In the genomic region with DNA sequence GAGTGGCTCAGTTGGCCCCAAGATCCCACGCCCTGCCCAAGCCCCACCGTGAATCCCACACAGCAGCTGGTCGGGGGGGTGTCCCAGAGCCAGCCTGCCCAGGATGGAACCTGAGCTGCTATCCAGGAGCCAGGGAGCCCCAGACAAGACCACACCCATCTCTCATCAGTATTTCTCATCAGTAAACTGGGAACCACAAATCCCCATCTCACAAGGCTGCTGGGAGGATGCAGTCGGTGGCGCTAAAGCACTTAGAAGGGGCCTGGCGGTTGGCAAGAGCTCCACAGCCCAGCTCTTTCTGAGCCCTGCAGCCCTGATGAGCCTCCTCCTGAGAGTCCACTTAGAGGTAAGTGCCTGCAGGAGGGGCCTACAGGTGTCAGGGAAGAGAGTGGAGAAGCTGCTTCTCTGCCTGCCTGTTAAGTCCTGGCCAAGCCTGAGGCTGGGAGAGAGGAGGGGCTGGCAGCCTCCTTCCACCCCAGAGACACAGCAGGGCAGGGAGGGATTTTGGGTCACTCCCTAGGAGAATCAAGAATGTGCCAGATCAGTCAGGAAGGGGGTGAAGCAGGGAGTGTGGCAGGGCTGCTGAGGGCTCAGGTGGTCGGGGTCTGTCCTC, we compare ENCODE assay signal across 22 cellular contexts. TPM values are rescaled to one million over a fixed set of nuclear protein-coding genes. Genes with fewer than 3 reads are reported as not detected.
DNase-seq lines count a peak whose midpoint lies in the region; ATAC-seq and TF ChIP-seq lines count a peak whose summit lies in the region.
"Had no signal": no experiment of that assay in that cellular context is flagged by ENCODE, and none has a peak within 500 bp of the region (broad histone marks: within the 10 kb centered on the region; RNA-seq: fewer than 3 reads in every experiment).

No MANE protein-coding gene starts in this region.

- H3K27me3 ChIP-seq in SJCRH30, result no peaks in the 10 kb centered on the region
- H3K27me3 ChIP-seq: MG63 had no signal

- no peaks in the 10 kb centered on the region for H3K27me3 Mint-ChIP-seq in osteocyte (ENCODE audit: unreplicated experiment)

- peaks cover 32% of the 10 kb centered on the region for H3K4me1 ChIP-seq in SJCRH30

- no peak overlapping the region for H3K4me3 ChIP-seq in SJCRH30
- H3K4me3 ChIP-seq: MG63 had no signal

- H3K4me1 Mint-ChIP-seq in osteocyte (ENCODE audit: unreplicated experiment), result peaks cover 64% of the 10 kb centered on the region

- TF ChIP-seq CTCF in osteocyte (IDR thresholded peaks at IDR 0.05), result no peak

- no peaks in the 10 kb centered on the region for H3K9me3 Mint-ChIP-seq in osteocyte (ENCODE audit: unreplicated experiment)

- no peak overlapping the region for H3K4me3 Mint-ChIP-seq in osteocyte (ENCODE audit: unreplicated experiment)
- H3K4me3 Mint-ChIP-seq: endodermal cell, H9 had no signal

- peak overlapping the region; percentile 50 for H3K27ac Mint-ChIP-seq in osteocyte (ENCODE audit: unreplicated experiment)
- H3K27ac Mint-ChIP-seq: endodermal cell had no signal

- no peak for ATAC-seq in HG03342 (IDR thresholded peaks at IDR 0.05; ENCODE audit: unreplicated experiment)

- no peaks in the 10 kb centered on the region for H3K9me3 ChIP-seq in SJCRH30 (replicated peaks)
- H3K9me3 ChIP-seq: MG63 had no signal

- peaks cover 4% of the 10 kb centered on the region for H3K36me3 Mint-ChIP-seq in osteocyte (ENCODE audit: unreplicated experiment)

- DNase-seq in DMS53 (lab: John Stamatoyannopoulos, UW) (peak; percentile 50), DMS53 treated with DMSO at 0.1 percent for 48 hours (lab: John Stamatoyannopoulos, UW; ENCODE audit: unreplicated experiment) (no peak), NCI-H187 (lab: John Stamatoyannopoulos, UW) (peak; percentile 61 to 89), SJCRH30 (peak; percentile 85), osteocyte (ENCODE audit: extremely low spot score, unreplicated experiment) (no peak), HK-2 (ENCODE audit: unreplicated experiment) (no peak)
- DNase-seq in activated effector memory CD4-positive, alpha-beta T cell treated with anti-CD3 and anti-CD28 coated beads, Interleukin-2, amount 50 U/mL, for 16 hours, result no peak
- DNase-seq: 8988T; activated CD4-positive, alpha-beta T cell treated with anti-CD3 and anti-CD28 coated beads for 48 hours; activated gamma-delta T cell treated with Interleukin-2 at 50 U/mL for 16 hours; anterior cingulate cortex; endodermal cell; H9; hippocampal formation; kidney; MG63; midbrain; NCI-H446; stimulated activated naive CD4-positive, alpha-beta T cell treated with Interleukin-2 at 50 U/mL for 16 hours had no signal

- peak overlapping the region; percentile 14; the same call in 1 of the 2 replicates for H3K27ac ChIP-seq in SJCRH30
- H3K27ac ChIP-seq: C4-2B had no signal

- peaks cover 10% of the 10 kb centered on the region for H3K36me3 ChIP-seq in SJCRH30

RNA-seq across cellular contexts. Expression of a gene that starts 6.1 kb away (rescaled TPM):
- total RNA-seq in SJCRH30 (2014; rRNA removed; shearing (Covaris generic)), result 40.5 and 42.1 TPM in 2 replicates
- 117 and 118 TPM in 2 replicates for total RNA-seq in osteocyte

RNA-seq across cellular contexts. Expression of a gene that starts 32.1 kb away (rescaled TPM):
- total RNA-seq in SJCRH30 (2014; rRNA removed; shearing (Covaris generic)), result 0.53 and 0.77 TPM in 2 replicates
- total RNA-seq in osteocyte, result 44.2 and 49.2 TPM in 2 replicates
- total RNA-seq: OCI-LY7 had no signal

RNA-seq across cellular contexts. Expression of a gene that starts 57.2 kb away (rescaled TPM):
- 13.3 and 14.2 TPM in 2 replicates for total RNA-seq in SJCRH30 (2014; rRNA removed; shearing (Covaris generic))
- total RNA-seq in osteocyte, result 193 and 207 TPM in 2 replicates

Comparison
In these comparisons a context has a peak if more than half of its experiments do, and no peak if none do; other contexts are left out.
1. DNase-seq: peak in DMS53 (single experiment), NCI-H187 (2 of 2) and SJCRH30 (2 of 2); none in DMS53 treated with DMSO at 0.1 percent for 48 hours (single experiment), osteocyte (single experiment), activated effector memory CD4-positive, alpha-beta T cell treated with anti-CD3 and anti-CD28 coated beads, Interleukin-2, amount 50 U/mL, for 16 hours (single experiment) and HK-2 (single experiment).
2. RNA of a gene that starts 32.1 kb away (total RNA-seq): 44.2 to 49.2 TPM in osteocyte; 0.53 to 0.77 TPM in SJCRH30; every median in the first group is over 10 times any median in the second.
3. RNA of a gene that starts 57.2 kb away (total RNA-seq): 193 to 207 TPM in osteocyte; 13.3 to 14.2 TPM in SJCRH30; every median in the first group is over 10 times any median in the second.